In genomic region chr2:159832858-159833257, GRCh38 we compare ENCODE assay signal across 19 cellular contexts. TPM values are rescaled to one million over a fixed set of nuclear protein-coding genes. Genes with fewer than 3 reads are reported as not detected.
A peak's percentile ranks its signal among the peaks of the same experiment; 100 is the strongest.
DNase-seq lines count a peak whose midpoint lies in the region; ATAC-seq and TF ChIP-seq lines count a peak whose summit lies in the region.
"Had no signal": no experiment of that assay in that cellular context is flagged by ENCODE, and none has a peak within 500 bp of the region (broad histone marks: within the 10 kb centered on the region; RNA-seq: fewer than 3 reads in every experiment).

No MANE protein-coding gene starts in this region.

- intact Hi-C loops in dendritic cell treated with granulocyte-macrophage colony-stimulating factor and Interleukin-4, amounts not matched to agents 40 ng/mL and 50 ng/mL, for 4 days (cut with micrococcal nuclease): no loop called here
- intact Hi-C loops in upper lobe of right lung (cut with DNase I): no loop called here

- no peaks in the 10 kb centered on the region for H3K9me3 Mint-ChIP-seq in dendritic cell treated with granulocyte-macrophage colony-stimulating factor and Interleukin-4, amounts not matched to agents 40 ng/mL and 50 ng/mL, for 4 days
- H3K9me3 Mint-ChIP-seq: GM23338; T-helper 1 cell treated with Interleukin-12 subunit alpha and Interleukin-12 subunit beta and Interleukin-4 antibody, amounts not matched to agents 30 μg/mL and 1 μg/mL, for 36 hours had no signal

- ATAC-seq in HG03103 (IDR thresholded peaks at IDR 0.05; ENCODE audit: low read depth, unreplicated experiment): peak; percentile 59
- peak; percentile 38 for ATAC-seq in upper lobe of right lung

- TF ChIP-seq CTCF in upper lobe of right lung (IDR thresholded peaks at IDR 0.05): no peak
- TF ChIP-seq CTCF in GM13977 (IDR thresholded peaks at IDR 0.05; ENCODE audit: extremely low read depth, insufficient read depth, missing control alignments): no peak

- no peaks in the 10 kb centered on the region for H3K27me3 Mint-ChIP-seq in dendritic cell treated with granulocyte-macrophage colony-stimulating factor and Interleukin-4, amounts not matched to agents 40 ng/mL and 50 ng/mL, for 4 days
- H3K27me3 Mint-ChIP-seq: B cell; CD4-positive, alpha-beta memory T cell had no signal

- no peak overlapping the region for H3K27ac ChIP-seq in upper lobe of right lung
- H3K27ac ChIP-seq: Peyer's patch had no signal

- H3K36me3 ChIP-seq in upper lobe of right lung: no peaks in the 10 kb centered on the region

- H3K4me3 ChIP-seq in upper lobe of right lung: no peak overlapping the region
- H3K4me3 ChIP-seq: GM23338, Peyer's patch had no signal

- no peaks in the 10 kb centered on the region for H3K4me1 ChIP-seq in upper lobe of right lung
- H3K4me1 ChIP-seq: Peyer's patch had no signal

- peak overlapping the region; percentile 44 for H3K27ac Mint-ChIP-seq in dendritic cell treated with granulocyte-macrophage colony-stimulating factor and Interleukin-4, amounts not matched to agents 40 ng/mL and 50 ng/mL, for 4 days
- H3K27ac Mint-ChIP-seq: B cell; GM23338; T-helper 1 cell treated with Interleukin-12 subunit alpha and Interleukin-12 subunit beta and Interleukin-4 antibody, amounts not matched to agents 30 μg/mL and 1 μg/mL, for 36 hours had no signal

- no peaks in the 10 kb centered on the region for H3K9me3 ChIP-seq in upper lobe of right lung
- H3K9me3 ChIP-seq: Peyer's patch had no signal

- in situ Hi-C loops in GM13977 (cut with MboI; ENCODE audit: low pct_unique_long_range_greater_than_20kb, low sequenced_read_pairs, unreplicated experiment): no loop called here

- peaks cover 15% of the 10 kb centered on the region for H3K4me1 Mint-ChIP-seq in dendritic cell treated with granulocyte-macrophage colony-stimulating factor and Interleukin-4, amounts not matched to agents 40 ng/mL and 50 ng/mL, for 4 days (ENCODE audit: low read depth)
- H3K4me1 Mint-ChIP-seq: B cell; CD4-positive, alpha-beta memory T cell; GM23338 had no signal

- H3K36me3 Mint-ChIP-seq in dendritic cell treated with granulocyte-macrophage colony-stimulating factor and Interleukin-4, amounts not matched to agents 40 ng/mL and 50 ng/mL, for 4 days (ENCODE audit: low read depth): peaks cover 52% of the 10 kb centered on the region

- peak; percentile 45 for DNase-seq in NOMO-1 treated with dmso at 0.1 percent for 144 hours (lab: John Stamatoyannopoulos, UW; ENCODE audit: unreplicated experiment)
- no peak for DNase-seq in upper lobe of right lung
- DNase-seq in GM13977 (ENCODE audit: low spot score): no peak
- DNase-seq in NCI-H2196 treated with DMSO at 0.1 percent for 48 hours (lab: John Stamatoyannopoulos, UW; ENCODE audit: unreplicated experiment): no peak
- DNase-seq in activated CD8-positive, alpha-beta memory T cell treated with anti-CD3 and anti-CD28 coated beads, Interleukin-2, amount 50 U/mL, for 4 hours: no peak
- DNase-seq in stimulated activated CD4-positive, alpha-beta T cell treated with anti-CD3 and anti-CD28 coated beads, Interleukin-15, amount 100 ng/mL, for 24 hours: no peak
- DNase-seq: Calu3; CD4-positive, alpha-beta memory T cell; DMS53; NCI-H187 treated with DMSO at 0.1 percent for 48 hours; NCI-H2171; NCI-H446 treated with DMSO at 0.1 percent for 48 hours; Peyer's patch; Right ventricle myocardium superior had no signal

- no peaks in the 10 kb centered on the region for H3K27me3 ChIP-seq in upper lobe of right lung
- H3K27me3 ChIP-seq: Peyer's patch had no signal

- H3K4me3 Mint-ChIP-seq in dendritic cell treated with granulocyte-macrophage colony-stimulating factor and Interleukin-4, amounts not matched to agents 40 ng/mL and 50 ng/mL, for 4 days: no peak overlapping the region
- H3K4me3 Mint-ChIP-seq: B cell; CD4-positive, alpha-beta memory T cell; GM23338; T-helper 1 cell treated with Interleukin-12 subunit alpha and Interleukin-12 subunit beta and Interleukin-4 antibody, amounts not matched to agents 30 μg/mL and 1 μg/mL, for 36 hours had no signal

RNA-seq across cellular contexts. Expression of gene CD302, which starts 34.9 kb away (rescaled TPM):
- total RNA-seq in upper lobe of right lung: 109 TPM
